In genomic region chr12:89575405-89575804, GRCh38 we compare ENCODE assay signal across 15 cellular contexts. TPM values are rescaled to one million over a fixed set of nuclear protein-coding genes. Genes with fewer than 3 reads are reported as not detected.
DNase-seq lines count a peak whose midpoint lies in the region; ATAC-seq, FAIRE-seq and TF ChIP-seq lines count a peak whose summit lies in the region.
"Had no signal": no experiment of that assay in that cellular context is flagged by ENCODE, and none has a peak within 500 bp of the region (broad histone marks: within the 10 kb centered on the region; RNA-seq: fewer than 3 reads in every experiment).

No MANE protein-coding gene starts in this region.

- H3K9me3 Mint-ChIP-seq in chondrocyte (ENCODE audit: low read depth), result no peaks in the 10 kb centered on the region
- H3K9me3 Mint-ChIP-seq: CD8-positive, alpha-beta T cell; H9 had no signal

- no peak overlapping the region for H3K4me3 Mint-ChIP-seq in chondrocyte (ENCODE audit: unreplicated experiment)
- H3K4me3 Mint-ChIP-seq: CD8-positive, alpha-beta T cell; H9 had no signal

- no peaks in the 10 kb centered on the region for H3K27me3 ChIP-seq in osteoblast (ENCODE audit: insufficient read depth, low read length)
- H3K27me3 ChIP-seq in small intestine (ENCODE audit: control insufficient read depth in 2 of 2, insufficient read depth in 2 of 2, low read length in 2 of 2), result no peaks in the 10 kb centered on the region
- H3K27me3 ChIP-seq: MG63, Peyer's patch had no signal

- peak overlapping the region; percentile 7 for H3K27ac ChIP-seq in osteoblast (ENCODE audit: low read depth, low read length)
- H3K27ac ChIP-seq in small intestine (ENCODE audit: low read depth in 1 of 2, low read length in 1 of 2), result no peak overlapping the region
- H3K27ac ChIP-seq: Peyer's patch had no signal

- ATAC-seq in GM21526 (IDR thresholded peaks at IDR 0.05; ENCODE audit: low FRiP score, unreplicated experiment), result no peak
- ATAC-seq: CD8-positive, alpha-beta T cell had no signal

- TF ChIP-seq CTCF in chondrocyte (IDR thresholded peaks at IDR 0.05) (no peak), osteoblast (IDR thresholded peaks at IDR 0.05; ENCODE audit: extremely low read depth, low read depth, low read length) (no peak)

- H3K36me3 Mint-ChIP-seq in chondrocyte (ENCODE audit: low read depth), result no peaks in the 10 kb centered on the region
- H3K36me3 Mint-ChIP-seq: CD8-positive, alpha-beta T cell had no signal

- H3K36me3 ChIP-seq in osteoblast (ENCODE audit: insufficient read depth, low read length) (no peaks in the 10 kb centered on the region), small intestine (ENCODE audit: control insufficient read depth in 2 of 2, insufficient read depth in 2 of 2, low read length in 2 of 2) (no peaks in the 10 kb centered on the region)
- H3K36me3 ChIP-seq: MG63, Peyer's patch had no signal

- H3K4me1 ChIP-seq in osteoblast (ENCODE audit: insufficient read depth, low read length), result peaks cover 32% of the 10 kb centered on the region
- no peaks in the 10 kb centered on the region for H3K4me1 ChIP-seq in small intestine (ENCODE audit: control insufficient read depth in 2 of 2, insufficient read depth in 1 of 2, low read depth in 1 of 2, low read length in 1 of 2)
- H3K4me1 ChIP-seq: Peyer's patch had no signal

- FAIRE-seq in GM19239 (lab: Jason Lieb, UNC), result peak; percentile 23
- no peak for FAIRE-seq in small intestine (lab: Jason Lieb, UNC)

- H3K27ac Mint-ChIP-seq in chondrocyte (ENCODE audit: unreplicated experiment), result peak overlapping the region; percentile 57
- H3K27ac Mint-ChIP-seq: CD8-positive, alpha-beta T cell had no signal

- 71 to 87% (median 79%) methylated on average over 1 of the region's 1 CpG for WGBS in small intestine, 3 donors

- H4K20me1 ChIP-seq in osteoblast (ENCODE audit: insufficient read depth, low read length), result no peaks in the 10 kb centered on the region

- H3K27me3 Mint-ChIP-seq in chondrocyte (ENCODE audit: low read depth), result no peaks in the 10 kb centered on the region

- no peaks in the 10 kb centered on the region for H3K79me2 ChIP-seq in osteoblast (ENCODE audit: insufficient read depth, low read length)

- H3K4me3 ChIP-seq in osteoblast (ENCODE audit: insufficient read depth, low read length) (no peak overlapping the region), small intestine (ENCODE audit: low read depth in 1 of 2, low read length in 2 of 2) (no peak overlapping the region)
- H3K4me3 ChIP-seq: MG63, Peyer's patch had no signal

- no peak for DNase-seq in GM19239 (ENCODE audit: insufficient read length, low spot score)
- peak; percentile 57 for DNase-seq in OCI-M1 (lab: John Stamatoyannopoulos, UW)
- no peak for DNase-seq in chondrocyte (ENCODE audit: low spot score)
- no peak for DNase-seq in osteoblast (ENCODE audit: insufficient read length, low spot score, missing footprints)
- no peak for DNase-seq in SKM-1 treated with dmso at 0.1 percent for 144 hours (lab: John Stamatoyannopoulos, UW; ENCODE audit: unreplicated experiment)
- no peak for DNase-seq in medulla oblongata (ENCODE audit: extremely low spot score)
- DNase-seq in small intestine, result no peak
- DNase-seq: CD8-positive, alpha-beta T cell; H9; NCI-H1105; NCI-H1694 treated with DMSO at 0.1 percent for 48 hours; Peyer's patch; SHP77 had no signal

- no peak overlapping the region for H3K4me2 ChIP-seq in osteoblast (ENCODE audit: insufficient read depth, low read length)

- H2AFZ ChIP-seq in osteoblast (ENCODE audit: low read length), result no peak overlapping the region

- no peaks in the 10 kb centered on the region for H3K9me3 ChIP-seq in osteoblast (ENCODE audit: low read depth, low read length)
- no peaks in the 10 kb centered on the region for H3K9me3 ChIP-seq in small intestine (ENCODE audit: control insufficient read depth, low read depth)
- H3K9me3 ChIP-seq: MG63, Peyer's patch had no signal

- H3K4me1 Mint-ChIP-seq in chondrocyte (ENCODE audit: low read depth), result peaks cover 38% of the 10 kb centered on the region

RNA-seq across cellular contexts. Expression of gene POC1B, which starts 49.6 kb away (rescaled TPM):
- 10.4 to 12.2 TPM (median 11.0 TPM) in 3 replicates for total RNA-seq in chondrocyte
- total RNA-seq in osteoblast, result 10.9 and 24.8 TPM in 2 replicates
- 10 to 100 TPM; 14.1 to 17.0 (median 15.7) TPM for polyA plus RNA-seq in small intestine

RNA-seq across cellular contexts. Expression of gene GALNT4, which starts 50.8 kb away (rescaled TPM):
- 3.6 to 4.9 TPM (median 3.9 TPM) in 3 replicates for total RNA-seq in chondrocyte
- total RNA-seq in osteoblast, result 9.4 and 11.5 TPM in 2 replicates
- 10 to 100 TPM in 1 of 3 donors, 1 to 10 TPM in 2; 3.2 to 16.1 (median 5.8) TPM for polyA plus RNA-seq in small intestine
